In the genomic region with DNA sequence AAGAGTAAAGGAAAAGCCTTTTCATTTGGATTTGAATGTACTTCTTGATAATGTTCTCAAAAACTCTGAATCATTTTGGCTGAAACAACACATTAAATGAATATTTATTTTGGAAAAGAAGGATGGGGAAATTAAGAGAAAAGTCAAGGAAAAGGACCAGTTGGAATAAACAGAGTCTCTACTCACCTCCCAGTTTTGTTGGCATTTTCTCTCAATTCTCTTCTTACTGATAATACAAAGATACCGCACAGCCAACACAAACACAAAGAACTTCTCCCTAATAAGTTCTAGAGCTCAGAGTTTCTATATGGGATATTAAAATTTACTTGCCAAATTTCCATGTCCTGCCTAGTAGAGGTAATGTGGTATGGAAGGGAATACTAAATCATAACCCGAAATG, we compare ENCODE assay signal across 27 cellular contexts.
"Had no signal": no experiment of that assay in that cellular context is flagged by ENCODE, and none has a peak within 500 bp of the region (broad histone marks: within the 10 kb centered on the region; RNA-seq: fewer than 3 reads in every experiment).

No MANE protein-coding gene starts in this region.

- H3K4me3 ChIP-seq: colonic mucosa, coronary artery, dorsolateral prefrontal cortex, esophagus muscularis mucosa, esophagus squamous epithelium, gastrocnemius medialis, gastroesophageal sphincter, heart left ventricle, heart right ventricle had no signal

- ATAC-seq: effector memory CD8-positive, alpha-beta T cell; esophagus mucosa; foreskin keratinocyte; gastrocnemius medialis; gastroesophageal sphincter; heart left ventricle; heart right ventricle had no signal

- FAIRE-seq: colon, endometrium, endothelial cell of umbilical vein, frontal cortex had no signal

- DNase-seq: colonic mucosa; cortex of kidney; dermis blood vessel endothelial cell; dorsolateral prefrontal cortex; effector CD4-positive, alpha-beta T cell; effector CD8-positive, alpha-beta T cell; effector memory CD4-positive, alpha-beta T cell; effector memory CD8-positive, alpha-beta T cell; endodermal cell; erythroblast; esophagus squamous epithelium; foreskin fibroblast; foreskin keratinocyte; foreskin melanocyte; gastrocnemius medialis; glutamatergic neuron; head of caudate nucleus; heart left ventricle; heart right ventricle had no signal
